In genomic region chr20:25495189-25495824, GRCh38 we compare ENCODE assay signal across 18 cellular contexts.
A peak's percentile ranks its signal among the peaks of the same experiment; 100 is the strongest.
DNase-seq lines count a peak whose midpoint lies in the region; ATAC-seq and TF ChIP-seq lines count a peak whose summit lies in the region.
"Had no signal": no experiment of that assay in that cellular context is flagged by ENCODE, and none has a peak within 500 bp of the region (broad histone marks: within the 10 kb centered on the region; RNA-seq: fewer than 3 reads in every experiment).

No MANE protein-coding gene starts in this region.

- H3K4me2 ChIP-seq in BLaER1 treated with 17β-estradiol and CSF1 and Interleukin-3, amounts not matched to agents 10 nM and 100 nM = peak overlapping the region in 10 of 11 experiments; percentile 26 to 86 (median 73); a peak in 19 of 22 replicates

- no peaks in the 10 kb centered on the region for H3K9me3 Mint-ChIP-seq in activated CD4-positive, alpha-beta memory T cell treated with anti-CD3 and anti-CD28 coated beads for 36 hours
- H3K9me3 Mint-ChIP-seq: CD4-positive, alpha-beta T cell had no signal

- H3K27ac ChIP-seq in BLaER1 treated with 17β-estradiol and CSF1 and Interleukin-3, amounts not matched to agents 10 nM and 100 nM = peak overlapping the region in 4 of 11 experiments; percentile 41 to 48 (median 46); a peak in 6 of 22 replicates

- H3K27me3 Mint-ChIP-seq in activated CD4-positive, alpha-beta memory T cell treated with anti-CD3 and anti-CD28 coated beads for 36 hours = no peaks in the 10 kb centered on the region
- H3K27me3 Mint-ChIP-seq: CD4-positive, alpha-beta T cell; T-helper 17 cell had no signal

- no peaks in the 10 kb centered on the region for H3K4me1 Mint-ChIP-seq in activated CD4-positive, alpha-beta memory T cell treated with anti-CD3 and anti-CD28 coated beads for 36 hours (ENCODE audit: low read depth)

- H3K4me3 Mint-ChIP-seq in activated CD4-positive, alpha-beta memory T cell treated with anti-CD3 and anti-CD28 coated beads for 36 hours = no peak overlapping the region
- H3K4me3 Mint-ChIP-seq: CD4-positive, alpha-beta T cell; T-helper 17 cell had no signal

- no peak overlapping the region for H3K27ac Mint-ChIP-seq in activated CD4-positive, alpha-beta memory T cell treated with anti-CD3 and anti-CD28 coated beads for 36 hours
- H3K27ac Mint-ChIP-seq: CD4-positive, alpha-beta T cell; T-helper 17 cell had no signal

- CTCF ChIA-PET in activated CD4-positive, alpha-beta memory T cell treated with anti-CD3 and anti-CD28 coated beads for 36 hours (lab: Charles Lee) = no interaction called here

- H3K9me3 ChIP-seq in BE2C = no peaks in the 10 kb centered on the region
- H3K9me3 ChIP-seq in BLaER1 treated with 17β-estradiol and CSF1 and Interleukin-3, amounts not matched to agents 10 nM and 100 nM (replicated peaks in 1 of 11) = no peaks in the 10 kb centered on the region

- H3K4me1 ChIP-seq in BE2C = peaks cover 5% of the 10 kb centered on the region
- peaks cover 5 to 89% (median 73%) of the 10 kb centered on the region in 10 experiments; a peak in 17 of 20 replicates for H3K4me1 ChIP-seq in BLaER1 treated with 17β-estradiol and CSF1 and Interleukin-3, amounts not matched to agents 10 nM and 100 nM

- no peaks in the 10 kb centered on the region for H3K27me3 ChIP-seq in BE2C
- no peaks in the 10 kb centered on the region for H3K27me3 ChIP-seq in BLaER1 treated with 17β-estradiol and CSF1 and Interleukin-3, amounts not matched to agents 10 nM and 100 nM

- ATAC-seq in left lobe of liver = peak; percentile 14
- ATAC-seq in HG03342 (IDR thresholded peaks at IDR 0.05; ENCODE audit: unreplicated experiment) = no peak
- ATAC-seq: T-helper 17 cell had no signal

- DNase-seq in BE2C = peak; percentile 53
- peak; percentile 65 for DNase-seq in NCI-H2171 (lab: John Stamatoyannopoulos, UW)
- no peak for DNase-seq in left lobe of liver (ENCODE audit: low spot score)
- DNase-seq in activated CD4-positive, alpha-beta memory T cell treated with anti-CD3 and anti-CD28 coated beads for 36 hours = no peak
- no peak for DNase-seq in T-helper 9 cell
- DNase-seq: ACHN; AML-193; Calu3; CD4-positive, alpha-beta T cell; DMS79; HCEC 1CT; KBM-7; NCI-H1694; NCI-H510A; SIG-M5; T-helper 17 cell had no signal

- H4K20me1 ChIP-seq in BLaER1 treated with 17β-estradiol and CSF1 and Interleukin-3, amounts not matched to agents 10 nM and 100 nM = 0 out of 22 replicates have a peak, but pooled peaks cover 0 to 6% (median 0%) of the 10 kb centered on the region in 11 experiments

- no peaks in the 10 kb centered on the region for H3K36me3 ChIP-seq in BE2C
- no peaks in the 10 kb centered on the region for H3K36me3 ChIP-seq in BLaER1 treated with 17β-estradiol and CSF1 and Interleukin-3, amounts not matched to agents 10 nM and 100 nM

- H3K4me3 ChIP-seq in BE2C (ENCODE audit: low read depth, low read length) = no peak overlapping the region
- H3K4me3 ChIP-seq in BLaER1 treated with 17β-estradiol and CSF1 and Interleukin-3, amounts not matched to agents 10 nM and 100 nM = no peak overlapping the region

- POLR2A ChIA-PET in activated CD4-positive, alpha-beta memory T cell treated with anti-CD3 and anti-CD28 coated beads for 36 hours (lab: Charles Lee) = no interaction called here

- H3K9ac ChIP-seq in BLaER1 treated with 17β-estradiol and CSF1 and Interleukin-3, amounts not matched to agents 10 nM and 100 nM = peak overlapping the region in 2 of 11 experiments; percentile 2; a peak in 1 of 22 replicates

- no peak for TF ChIP-seq CTCF in BE2C (IDR thresholded peaks at IDR 0.05; ENCODE audit: low read depth, low read length)

- intact Hi-C loops in activated CD4-positive, alpha-beta memory T cell treated with anti-CD3 and anti-CD28 coated beads for 36 hours (cut with micrococcal nuclease) = no loop called here

- no peaks in the 10 kb centered on the region for H3K36me3 Mint-ChIP-seq in activated CD4-positive, alpha-beta memory T cell treated with anti-CD3 and anti-CD28 coated beads for 36 hours

Comparison
In these comparisons a context has a peak if more than half of its experiments do, and no peak if none do; other contexts are left out.
1. DNase-seq: peak in BE2C (single experiment) and NCI-H2171 (single experiment); none in left lobe of liver (single experiment), activated CD4-positive, alpha-beta memory T cell treated with anti-CD3 and anti-CD28 coated beads for 36 hours (single experiment) and T-helper 9 cell (single experiment).